In genomic region chr19:13906525-13906904, GRCh38 we compare ENCODE assay signal across 9 cellular contexts. TPM values are rescaled to one million over a fixed set of nuclear protein-coding genes. Genes with fewer than 3 reads are reported as not detected.
DNase-seq lines count a peak whose midpoint lies in the region; ATAC-seq, FAIRE-seq and TF ChIP-seq lines count a peak whose summit lies in the region.
"Had no signal": no experiment of that assay in that cellular context is flagged by ENCODE, and none has a peak within 500 bp of the region (broad histone marks: within the 10 kb centered on the region; RNA-seq: fewer than 3 reads in every experiment).

No MANE protein-coding gene starts in this region.

- H3K4me1 ChIP-seq in Caco-2 (peaks cover 7% of the 10 kb centered on the region; the same call in 1 of the 2 replicates), RWPE2 (ENCODE audit: insufficient read depth, poor library complexity, severe bottlenecking) (no peaks in the 10 kb centered on the region), mononuclear cell (ENCODE audit: insufficient read depth, low read length) (peaks cover 22% of the 10 kb centered on the region), aorta (ENCODE audit: control insufficient read depth in 1 of 2, insufficient read depth in 2 of 2, low read length in 2 of 2) (no peaks in the 10 kb centered on the region)

- ATAC-seq in HG02678 (IDR thresholded peaks at IDR 0.05; ENCODE audit: unreplicated experiment) (peak; percentile 6), RWPE2 (ENCODE audit: low read depth) (peak; percentile 62), aorta (ENCODE audit: low FRiP score) (peak; percentile 56)

- no peaks in the 10 kb centered on the region for H3K9me3 Mint-ChIP-seq in Caco-2 (ENCODE audit: unreplicated experiment)

- FAIRE-seq in H54 (lab: Jason Lieb, UNC), result no peak

- intact Hi-C loops in Caco-2 (cut with micrococcal nuclease; ENCODE audit: unreplicated experiment) (no loop called here), aorta (cut with DNase I) (loop anchor here in 1 of 2 donors (1.0 kb wide), 1 partner anchor 26 kb away; no protein-coding TSS in a partner anchor)

- BruUV-seq in Caco-2 (replicated peaks; lab: Mats Ljungman, UMichigan), result no TSS peak

- peak overlapping the region; percentile 92 for H3K27ac Mint-ChIP-seq in Caco-2 (ENCODE audit: unreplicated experiment)

- no peaks in the 10 kb centered on the region for H3K27me3 Mint-ChIP-seq in Caco-2 (ENCODE audit: insufficient read depth, unreplicated experiment)

- no peaks in the 10 kb centered on the region for H3K27me3 ChIP-seq in Caco-2 (replicated peaks; ENCODE audit: control insufficient read depth, insufficient read depth, low read length)
- no peaks in the 10 kb centered on the region for H3K27me3 ChIP-seq in RWPE2 (ENCODE audit: insufficient read depth, poor library complexity, severe bottlenecking)
- H3K27me3 ChIP-seq in mononuclear cell (ENCODE audit: insufficient read depth, low read length), result no peaks in the 10 kb centered on the region
- no peaks in the 10 kb centered on the region for H3K27me3 ChIP-seq in aorta (ENCODE audit: control insufficient read depth in 1 of 2, insufficient read depth in 2 of 2, low read length in 1 of 2)

- H3K36me3 ChIP-seq in Caco-2 (ENCODE audit: control insufficient read depth, insufficient read depth, low read length) (0 out of 2 replicates have a peak, but pooled peaks cover 1% of the 10 kb centered on the region), RWPE2 (ENCODE audit: low read depth) (peaks cover 14% of the 10 kb centered on the region), aorta (ENCODE audit: control insufficient read depth in 1 of 2, insufficient read depth in 2 of 2, low read length in 1 of 2) (no peaks in the 10 kb centered on the region)

- H3K4me3 ChIP-seq in Caco-2 (ENCODE audit: low read depth, low read length), result peak overlapping the region; percentile 86
- H3K4me3 ChIP-seq in RWPE2 (ENCODE audit: severe bottlenecking), result peak overlapping the region; percentile 62
- peak overlapping the region; percentile 85 for H3K4me3 ChIP-seq in coronary artery
- peak overlapping the region; percentile 72 for H3K4me3 ChIP-seq in mononuclear cell (ENCODE audit: low read length)
- peak overlapping the region; percentile 72 to 76 for H3K4me3 ChIP-seq in aorta (ENCODE audit: low read length in 2 of 2)

- H3K27ac ChIP-seq in RWPE2 (ENCODE audit: poor library complexity, severe bottlenecking), result peak overlapping the region; percentile 43
- H3K27ac ChIP-seq in coronary artery, result peak overlapping the region; percentile 10 to 54
- H3K27ac ChIP-seq in aorta (ENCODE audit: low read depth in 1 of 2, low read length in 2 of 2), result no peak overlapping the region

- 2% methylated on average over 6 to 12 of the region's 12 CpGs for WGBS in aorta, 2 donors

- H3K4me3 Mint-ChIP-seq in Caco-2 (ENCODE audit: unreplicated experiment), result peak overlapping the region; percentile 85

- no peak for TF ChIP-seq POLR2A in H54 (IDR thresholded peaks at IDR 0.05; ENCODE audit: low read depth, low read length)

- H3K36me3 Mint-ChIP-seq in Caco-2 (ENCODE audit: insufficient read depth, unreplicated experiment), result peaks cover 25% of the 10 kb centered on the region

- TF ChIP-seq CTCF in Caco-2 (IDR thresholded peaks at IDR 0.05; ENCODE audit: insufficient read depth in 1 of 2, low read depth in 1 of 2, low read length in 1 of 2, severe bottlenecking in 1 of 2, unreplicated experiment in 1 of 2) (no peak), RWPE2 (IDR thresholded peaks at IDR 0.05; ENCODE audit: poor library complexity, severe bottlenecking) (no peak), coronary artery (IDR thresholded peaks at IDR 0.05) (no peak)

- POLR2A ChIA-PET in Caco-2 (lab: Charles Lee), result interaction anchor here (0.6 kb wide), 1 partner anchor 109 kb away, joined by 3 read pairs; no protein-coding TSS in a partner anchor

- H3K9me3 ChIP-seq in Caco-2, result no peaks in the 10 kb centered on the region
- H3K9me3 ChIP-seq in RWPE2 (ENCODE audit: severe bottlenecking), result no peaks in the 10 kb centered on the region
- no peaks in the 10 kb centered on the region for H3K9me3 ChIP-seq in mononuclear cell (ENCODE audit: low read depth, low read length)
- H3K9me3 ChIP-seq in aorta (ENCODE audit: control insufficient read depth, low read length), result no peaks in the 10 kb centered on the region

- DNase-seq in Caco-2 (peak; percentile 59 to 71), RWPE2 (ENCODE audit: low spot score) (no peak), coronary artery (ENCODE audit: low spot score) (no peak), aorta (no peak), GM19240 (ENCODE audit: insufficient read length, low spot score) (no peak), H54 (ENCODE audit: insufficient read length, low spot score) (no peak)

- CTCF ChIA-PET in Caco-2 (lab: Charles Lee), result interaction anchor here (0.6 kb wide), 2 partner anchors 26 to 136 kb away, joined by 3 read pairs; no protein-coding TSS in a partner anchor

- H3K4me1 Mint-ChIP-seq in Caco-2 (ENCODE audit: low read depth, unreplicated experiment), result no peaks in the 10 kb centered on the region

RNA-seq across cellular contexts. Expression of gene CC2D1A, which starts 0.5 kb away (rescaled TPM):
- 48.2 and 49.4 TPM in 2 replicates for total RNA-seq in Caco-2 (2022)
- 8.2 TPM for total RNA-seq in mononuclear cell
- 10 to 100 TPM; 26.9 to 37.2 TPM for total RNA-seq in aorta
- polyA plus RNA-seq in aorta, result 10 to 100 TPM; 22.3 to 67.6 TPM

RNA-seq across cellular contexts. Expression of gene BRME1, which starts 0.6 kb away (rescaled TPM):
- 17.3 and 17.4 TPM in 2 replicates for total RNA-seq in Caco-2 (2022)
- 0.10 TPM for total RNA-seq in mononuclear cell
- total RNA-seq in aorta, result 1 to 10 TPM; 2.0 to 2.3 TPM
- 1 to 10 TPM; 1.8 to 3.1 TPM for polyA plus RNA-seq in aorta

RNA-seq across cellular contexts. Expression of gene NANOS3, which starts 29.6 kb away (rescaled TPM):
- total RNA-seq in Caco-2 (2022) (not detected in 2 replicates), mononuclear cell (not detected), aorta (1 to 10 TPM in 1 of 2 donors, not detected in 1; 1.0 TPM)
- polyA plus RNA-seq in aorta, result 1 to 10 TPM in 1 of 2 donors, not detected in 1; 2.5 TPM
- total RNA-seq: HT1080 had no signal

RNA-seq across cellular contexts. Expression of gene PODNL1, which starts 31.7 kb away (rescaled TPM):
- total RNA-seq in Caco-2 (2022), result 0.72 TPM in 1 of 2 replicates, not detected in the other
- total RNA-seq in mononuclear cell, result not detected
- 1 to 10 TPM; 4.3 to 9.8 TPM for total RNA-seq in aorta
- polyA plus RNA-seq in aorta, result 10 to 100 TPM in 1 of 2 donors, 1 to 10 TPM in 1; 2.5 to 18.9 TPM

RNA-seq across cellular contexts. Expression of gene DCAF15, which starts 45.8 kb away (rescaled TPM):
- total RNA-seq in Caco-2 (2022) (41.1 and 43.0 TPM in 2 replicates), mononuclear cell (26.1 TPM), aorta (10 to 100 TPM; 21.8 to 25.3 TPM)
- polyA plus RNA-seq in aorta, result 10 to 100 TPM in 1 of 2 donors, 1 to 10 TPM in 1; 8.8 to 41.4 TPM

Comparison
In these comparisons a context has a peak if more than half of its experiments do, and no peak if none do; other contexts are left out.
1. DNase-seq: peak in Caco-2 (2 of 2); none in RWPE2 (single experiment), coronary artery (single experiment), aorta (0 of 2), GM19240 (single experiment) and H54 (single experiment).
2. ATAC-seq: peak in every context shown above with its lines; median percentile 62 in RWPE2; 56 in aorta; 6 in HG02678.
3. H3K27ac ChIP-seq: peak in RWPE2 (single experiment) and coronary artery (2 of 2); none in aorta (0 of 2).
4. Peak in every context shown above with its lines, with median percentiles within 50 percentile points of each other: H3K4me3 ChIP-seq.